In the genomic region with DNA sequence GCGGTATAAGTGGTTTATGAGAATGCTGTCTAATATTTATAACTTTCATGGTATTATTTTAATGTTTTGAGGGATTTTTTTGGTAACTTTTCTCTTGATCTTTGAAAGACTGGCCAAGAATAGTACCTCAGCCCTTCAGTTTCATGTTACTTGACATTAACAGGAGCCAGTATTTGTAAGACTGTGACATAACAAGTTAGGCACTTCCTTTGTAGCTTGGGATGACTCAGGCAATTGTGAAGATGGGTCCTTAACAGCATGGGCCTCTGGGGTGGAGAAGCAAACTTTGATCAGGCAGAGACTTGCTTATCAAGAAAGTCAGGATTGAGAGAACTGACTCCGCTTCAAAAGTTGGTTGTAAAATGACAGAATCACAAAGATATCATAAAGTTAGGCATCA, we compare ENCODE assay signal across 11 cellular contexts. TPM values are rescaled to one million over a fixed set of nuclear protein-coding genes. Genes with fewer than 3 reads are reported as not detected.
DNase-seq lines count a peak whose midpoint lies in the region; ATAC-seq and TF ChIP-seq lines count a peak whose summit lies in the region.
"Had no signal": no experiment of that assay in that cellular context is flagged by ENCODE, and none has a peak within 500 bp of the region (broad histone marks: within the 10 kb centered on the region; RNA-seq: fewer than 3 reads in every experiment).

No MANE protein-coding gene starts in this region.

- H3K27me3 Mint-ChIP-seq in endodermal cell (ENCODE audit: insufficient read depth), result no peaks in the 10 kb centered on the region
- H3K27me3 Mint-ChIP-seq in neural crest cell (ENCODE audit: low read depth), result no peaks in the 10 kb centered on the region
- peaks cover 5 to 17% of the 10 kb centered on the region in 2 donors for H3K27me3 Mint-ChIP-seq in stimulated activated naive B cell treated with anti-CD40 and anti-IgM and Interleukin-4, amounts not matched to agents 10 μg/mL and 1 μg/mL and 100 μg/mL, for 72 hours

- 90% methylated on average over 1 to 2 of the region's 2 CpGs for WGBS in endodermal cell (ENCODE audit: insufficient coverage in 1 of 2, insufficient read length in 1 of 2), 2 experiments

- intact Hi-C loops in gastrocnemius medialis (cut with DNase I; ENCODE audit: low total_unique reads), result no loop called here

- TF ChIP-seq CTCF in NB4 (IDR thresholded peaks at IDR 0.05; ENCODE audit: low read depth, low read length) (no peak), endodermal cell (conservative IDR thresholded peaks at IDR 0.05) (no peak), neural crest cell (conservative IDR thresholded peaks at IDR 0.05) (no peak), gastrocnemius medialis (IDR thresholded peaks at IDR 0.05 in 4 of 5, conservative IDR thresholded peaks at IDR 0.05 in 1 of 5) (no peak)

- H3K4me3 ChIP-seq in NB4 (ENCODE audit: low read depth, low read length), result no peak overlapping the region
- no peak overlapping the region for H3K4me3 ChIP-seq in endodermal cell (ENCODE audit: low read length)
- H3K4me3 ChIP-seq in gastrocnemius medialis, result no peak overlapping the region
- H3K4me3 ChIP-seq: sigmoid colon had no signal

- H3K27ac Mint-ChIP-seq in endodermal cell (peak overlapping the region; percentile 62), neural crest cell (ENCODE audit: unreplicated experiment) (peak overlapping the region; percentile 27)
- H3K27ac Mint-ChIP-seq in stimulated activated naive B cell treated with anti-CD40 and anti-IgM and Interleukin-4, amounts not matched to agents 10 μg/mL and 1 μg/mL and 100 μg/mL, for 72 hours, result no peak overlapping the region

- H3K27ac ChIP-seq in endodermal cell (ENCODE audit: low read depth, low read length) (no peak overlapping the region), gastrocnemius medialis (no peak overlapping the region)
- H3K27ac ChIP-seq: sigmoid colon had no signal

- ATAC-seq in stimulated activated naive B cell treated with anti-CD40 and anti-IgM and Interleukin-4, amounts not matched to agents 10 μg/mL and 1 μg/mL and 100 μg/mL, for 72 hours (replicated peaks), result no peak
- ATAC-seq in gastrocnemius medialis, result no peak

- H3K4me3 Mint-ChIP-seq in endodermal cell (no peak overlapping the region), neural crest cell (no peak overlapping the region)
- H3K4me3 Mint-ChIP-seq in stimulated activated naive B cell treated with anti-CD40 and anti-IgM and Interleukin-4, amounts not matched to agents 10 μg/mL and 1 μg/mL and 100 μg/mL, for 72 hours, result no peak overlapping the region
- H3K4me3 Mint-ChIP-seq: immature natural killer cell had no signal

- no peak for TF ChIP-seq POLR2A in NB4 (IDR thresholded peaks at IDR 0.05; ENCODE audit: extremely low read depth, insufficient read length)
- TF ChIP-seq POLR2A in gastrocnemius medialis (IDR thresholded peaks at IDR 0.05), result no peak

- H3K27me3 ChIP-seq in endodermal cell (ENCODE audit: control insufficient read depth, insufficient read depth, low read length, poor library complexity, severe bottlenecking) (no peaks in the 10 kb centered on the region), gastrocnemius medialis (no peaks in the 10 kb centered on the region)
- H3K27me3 ChIP-seq: sigmoid colon had no signal

- H3K4me1 Mint-ChIP-seq in endodermal cell (peaks cover 8% of the 10 kb centered on the region), neural crest cell (no peaks in the 10 kb centered on the region)
- H3K4me1 Mint-ChIP-seq in stimulated activated naive B cell treated with anti-CD40 and anti-IgM and Interleukin-4, amounts not matched to agents 10 μg/mL and 1 μg/mL and 100 μg/mL, for 72 hours, result no peaks in the 10 kb centered on the region
- H3K4me1 Mint-ChIP-seq: immature natural killer cell had no signal

- H3K4me1 ChIP-seq in endodermal cell (ENCODE audit: control insufficient read depth, insufficient read depth, low read length), result no peaks in the 10 kb centered on the region
- H3K4me1 ChIP-seq in gastrocnemius medialis, result peaks cover 0 to 6% of the 10 kb centered on the region in 2 donors
- H3K4me1 ChIP-seq: sigmoid colon had no signal

- H3K9me3 ChIP-seq in endodermal cell (ENCODE audit: control insufficient read depth, low read length) (peaks cover 3% of the 10 kb centered on the region), gastrocnemius medialis (no peaks in the 10 kb centered on the region)
- H3K9me3 ChIP-seq: sigmoid colon had no signal

- in situ Hi-C loops in gastrocnemius medialis (cut with MboI; ENCODE audit: low sequenced_read_pairs in 4 of 4), result no loop called here

- H3K36me3 ChIP-seq in endodermal cell (ENCODE audit: control insufficient read depth, insufficient read depth, low read length) (no peaks in the 10 kb centered on the region), gastrocnemius medialis (no peaks in the 10 kb centered on the region)

- no peak overlapping the region for H3K9ac ChIP-seq in endodermal cell (ENCODE audit: extremely low read depth, low read length, poor library complexity, severe bottlenecking)

- H3K9me3 Mint-ChIP-seq in endodermal cell (no peaks in the 10 kb centered on the region), neural crest cell (peaks cover 3% of the 10 kb centered on the region)
- no peaks in the 10 kb centered on the region for H3K9me3 Mint-ChIP-seq in stimulated activated naive B cell treated with anti-CD40 and anti-IgM and Interleukin-4, amounts not matched to agents 10 μg/mL and 1 μg/mL and 100 μg/mL, for 72 hours

- DNase-seq in DMS53 treated with DMSO at 0.1 percent for 48 hours (lab: John Stamatoyannopoulos, UW; ENCODE audit: unreplicated experiment) (peak; percentile 7), NB4 (ENCODE audit: low read depth) (peak; percentile 10), endodermal cell (peak; percentile 54), neural crest cell (ENCODE audit: low read depth, low spot score) (no peak), NCI-H1417 treated with DMSO at 0.1 percent for 48 hours (lab: John Stamatoyannopoulos, UW) (no peak), NCI-H1436 (lab: John Stamatoyannopoulos, UW) (no peak), gastrocnemius medialis (no peak)
- no peak for DNase-seq in stimulated activated naive B cell treated with anti-CD40 and anti-IgM and Interleukin-4, amounts not matched to agents 10 μg/mL and 1 μg/mL and 100 μg/mL, for 72 hours
- DNase-seq: immature natural killer cell; sigmoid colon; stimulated activated CD8-positive, alpha-beta memory T cell treated with anti-CD3 and anti-CD28 coated beads, Interleukin-4, amount 100 ng/mL, for 48 hours had no signal

- H3K36me3 Mint-ChIP-seq in endodermal cell (ENCODE audit: low read depth) (peaks cover 9% of the 10 kb centered on the region), neural crest cell (ENCODE audit: low read depth) (peaks cover 17% of the 10 kb centered on the region)
- peaks cover 1 to 3% of the 10 kb centered on the region in 2 donors for H3K36me3 Mint-ChIP-seq in stimulated activated naive B cell treated with anti-CD40 and anti-IgM and Interleukin-4, amounts not matched to agents 10 μg/mL and 1 μg/mL and 100 μg/mL, for 72 hours

RNA-seq across cellular contexts. Expression of a gene that starts 9.5 kb away (rescaled TPM):
- 10 to 100 TPM in 1 of 2 donors, 1 to 10 TPM in 1; 6.6 to 10.7 TPM for total RNA-seq in endodermal cell
- 17.3 TPM for polyA plus RNA-seq in endodermal cell (2013, experiment 1 of 2)
- polyA plus RNA-seq in endodermal cell (2013, experiment 2 of 2), result 21.0 TPM
- total RNA-seq in neural crest cell, result 20.2 and 20.9 TPM in 2 replicates
- 1 to 10 TPM in 3 of 4 donors, under 1 TPM in 1; 0.51 to 5.0 (median 2.8) TPM for total RNA-seq in gastrocnemius medialis

RNA-seq across cellular contexts. Expression of a gene that starts 9.9 kb away (rescaled TPM):
- total RNA-seq in endodermal cell (1 to 10 TPM; 2.4 to 6.1 TPM), neural crest cell (6.7 and 7.5 TPM in 2 replicates), gastrocnemius medialis (1 to 10 TPM in 2 of 4 donors, under 1 TPM in 2; 0.46 to 2.3 (median 1.1) TPM)
- polyA plus RNA-seq in endodermal cell (2013, experiment 1 of 2), result 6.4 TPM
- 6.4 TPM for polyA plus RNA-seq in endodermal cell (2013, experiment 2 of 2)

RNA-seq across cellular contexts. Expression of a gene that starts 48.1 kb away (rescaled TPM):
- 10 to 100 TPM; 24.0 to 24.9 TPM for total RNA-seq in endodermal cell
- 14.4 TPM for polyA plus RNA-seq in endodermal cell (2013, experiment 1 of 2)
- 11.8 TPM for polyA plus RNA-seq in endodermal cell (2013, experiment 2 of 2)
- total RNA-seq in neural crest cell, result 18.2 and 20.5 TPM in 2 replicates
- total RNA-seq in gastrocnemius medialis, result 10 to 100 TPM; 10.0 to 20.6 (median 13.9) TPM
- polyA plus RNA-seq: immature natural killer cell had no signal

Comparison
In these comparisons a context has a peak if more than half of its experiments do, and no peak if none do; other contexts are left out.
1. DNase-seq: peak in DMS53 treated with DMSO at 0.1 percent for 48 hours (single experiment), NB4 (single experiment) and endodermal cell (single experiment); none in neural crest cell (single experiment), NCI-H1417 treated with DMSO at 0.1 percent for 48 hours (single experiment), NCI-H1436 (single experiment), stimulated activated naive B cell treated with anti-CD40 and anti-IgM and Interleukin-4, amounts not matched to agents 10 μg/mL and 1 μg/mL and 100 μg/mL, for 72 hours (single experiment) and gastrocnemius medialis (0 of 2).